Comparison of ENCODE assay signal across 1 cellular context in genomic region chr2:69645926-69646325, GRCh38.
TF ChIP-seq lines count a peak whose summit lies in the region.

No MANE protein-coding gene starts in this region.

TF ChIP-seq in A549, 52 proteins besides CTCF, POLR2A, EP300 and RAD21 (continued from another document):
- TF ChIP-seq CBX2 (IDR thresholded peaks at IDR 0.05; ENCODE audit: borderline replicate concordance, low read depth) (no peak), MYC (IDR thresholded peaks at IDR 0.05; ENCODE audit: borderline replicate concordance, low read length) (no peak), FOXS1 (CRISPR knock-in tag; IDR thresholded peaks at IDR 0.05) (no peak), ATOH8 (CRISPR knock-in tag; IDR thresholded peaks at IDR 0.05; ENCODE audit: low read depth) (no peak), FOSL2 (IDR thresholded peaks at IDR 0.05) (no peak), FOSL2 (CRISPR knock-in tag; IDR thresholded peaks at IDR 0.05) (no peak), HDAC2 (IDR thresholded peaks at IDR 0.05) (no peak)
- TF ChIP-seq, protein P1, sequence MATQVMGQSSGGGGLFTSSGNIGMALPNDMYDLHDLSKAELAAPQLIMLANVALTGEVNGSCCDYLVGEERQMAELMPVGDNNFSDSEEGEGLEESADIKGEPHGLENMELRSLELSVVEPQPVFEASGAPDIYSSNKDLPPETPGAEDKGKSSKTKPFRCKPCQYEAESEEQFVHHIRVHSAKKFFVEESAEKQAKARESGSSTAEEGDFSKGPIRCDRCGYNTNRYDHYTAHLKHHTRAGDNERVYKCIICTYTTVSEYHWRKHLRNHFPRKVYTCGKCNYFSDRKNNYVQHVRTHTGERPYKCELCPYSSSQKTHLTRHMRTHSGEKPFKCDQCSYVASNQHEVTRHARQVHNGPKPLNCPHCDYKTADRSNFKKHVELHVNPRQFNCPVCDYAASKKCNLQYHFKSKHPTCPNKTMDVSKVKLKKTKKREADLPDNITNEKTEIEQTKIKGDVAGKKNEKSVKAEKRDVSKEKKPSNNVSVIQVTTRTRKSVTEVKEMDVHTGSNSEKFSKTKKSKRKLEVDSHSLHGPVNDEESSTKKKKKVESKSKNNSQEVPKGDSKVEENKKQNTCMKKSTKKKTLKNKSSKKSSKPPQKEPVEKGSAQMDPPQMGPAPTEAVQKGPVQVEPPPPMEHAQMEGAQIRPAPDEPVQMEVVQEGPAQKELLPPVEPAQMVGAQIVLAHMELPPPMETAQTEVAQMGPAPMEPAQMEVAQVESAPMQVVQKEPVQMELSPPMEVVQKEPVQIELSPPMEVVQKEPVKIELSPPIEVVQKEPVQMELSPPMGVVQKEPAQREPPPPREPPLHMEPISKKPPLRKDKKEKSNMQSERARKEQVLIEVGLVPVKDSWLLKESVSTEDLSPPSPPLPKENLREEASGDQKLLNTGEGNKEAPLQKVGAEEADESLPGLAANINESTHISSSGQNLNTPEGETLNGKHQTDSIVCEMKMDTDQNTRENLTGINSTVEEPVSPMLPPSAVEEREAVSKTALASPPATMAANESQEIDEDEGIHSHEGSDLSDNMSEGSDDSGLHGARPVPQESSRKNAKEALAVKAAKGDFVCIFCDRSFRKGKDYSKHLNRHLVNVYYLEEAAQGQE (IDR thresholded peaks at IDR 0.05) = no peak
